Comparison of ENCODE assay signal across 17 cellular contexts in genomic region chr1:83839566-83840173, GRCh38.
DNase-seq lines count a peak whose midpoint lies in the region; ATAC-seq and TF ChIP-seq lines count a peak whose summit lies in the region.
"Had no signal": no experiment of that assay in that cellular context is flagged by ENCODE, and none has a peak within 500 bp of the region (broad histone marks: within the 10 kb centered on the region; RNA-seq: fewer than 3 reads in every experiment).

No MANE protein-coding gene starts in this region.

- H3K4me3 ChIP-seq in WERI-Rb-1 (ENCODE audit: low read depth, low read length) (no peak overlapping the region), fibroblast of pulmonary artery (replicated peaks; ENCODE audit: low read depth, low read length) (no peak overlapping the region), smooth muscle cell (no peak overlapping the region)
- no peak overlapping the region for H3K4me3 ChIP-seq in effector memory CD4-positive, alpha-beta T cell (ENCODE audit: insufficient read depth, low read depth, low read length, poor library complexity, severe bottlenecking)
- H3K4me3 ChIP-seq: SJCRH30 had no signal

- peaks cover 9% of the 10 kb centered on the region for H3K4me1 Mint-ChIP-seq in activated naive CD4-positive, alpha-beta T cell treated with anti-CD3 and anti-CD28 coated beads, Interleukin-2, amount 50 U/mL, for 24 hours
- H3K4me1 Mint-ChIP-seq: activated CD4-positive, alpha-beta T cell treated with anti-CD3 and anti-CD28 coated beads, Interleukin-2, amount 10 ng/mL, durations not matched to agents 7 days and 5 days; memory B cell had no signal

- H3F3A ChIP-seq in smooth muscle cell (ENCODE audit: low read depth) = no peaks in the 10 kb centered on the region

- H3K27ac ChIP-seq in WERI-Rb-1 = peak overlapping the region; percentile 22
- H3K27ac ChIP-seq in smooth muscle cell (ENCODE audit: low read depth) = no peak overlapping the region
- H3K27ac ChIP-seq in effector memory CD4-positive, alpha-beta T cell (ENCODE audit: insufficient read depth, low read length, poor library complexity, severe bottlenecking) = no peak overlapping the region
- H3K27ac ChIP-seq: SJCRH30 had no signal

- WGBS in smooth muscle cell (ENCODE audit: low lambda C conversion rate) = 92% methylated on average over 3 of the region's 3 CpGs

- peak overlapping the region; percentile 20 for H3K4me2 ChIP-seq in smooth muscle cell

- H3K36me3 Mint-ChIP-seq in activated naive CD4-positive, alpha-beta T cell treated with anti-CD3 and anti-CD28 coated beads, Interleukin-2, amount 50 U/mL, for 24 hours = peaks cover 19% of the 10 kb centered on the region
- H3K36me3 Mint-ChIP-seq: natural killer cell treated with Interleukin-12 subunit alpha and Interleukin-12 subunit beta and Interleukin-15 and Interleukin-18, amount 100 ng/mL, for 72 hours had no signal

- H3K4me3 Mint-ChIP-seq in activated naive CD4-positive, alpha-beta T cell treated with anti-CD3 and anti-CD28 coated beads, Interleukin-2, amount 50 U/mL, for 24 hours = no peak overlapping the region
- H3K4me3 Mint-ChIP-seq: activated CD4-positive, alpha-beta T cell treated with anti-CD3 and anti-CD28 coated beads, Interleukin-2, amount 10 ng/mL, durations not matched to agents 7 days and 5 days; memory B cell; natural killer cell treated with Interleukin-12 subunit alpha and Interleukin-12 subunit beta and Interleukin-15 and Interleukin-18, amount 100 ng/mL, for 72 hours had no signal

- H3K27me3 ChIP-seq in WERI-Rb-1 (ENCODE audit: insufficient read depth, low read depth, severe bottlenecking) (no peaks in the 10 kb centered on the region), smooth muscle cell (ENCODE audit: low read depth) (peaks cover 29% of the 10 kb centered on the region)
- no peaks in the 10 kb centered on the region for H3K27me3 ChIP-seq in effector memory CD4-positive, alpha-beta T cell (replicated peaks; ENCODE audit: control insufficient read depth, insufficient read depth, low read length, poor library complexity, severe bottlenecking)
- H3K27me3 ChIP-seq: SJCRH30 had no signal

- no peak for DNase-seq in activated naive CD4-positive, alpha-beta T cell (lab: John Stamatoyannopoulos, UW)
- DNase-seq in WERI-Rb-1 = no peak
- peak; percentile 41 for DNase-seq in fibroblast of pulmonary artery (ENCODE audit: low read depth)
- DNase-seq in smooth muscle cell (lab: John Stamatoyannopoulos, UW; ENCODE audit: unreplicated experiment) = no peak
- no peak for DNase-seq in H4 (ENCODE audit: low spot score)
- no peak for DNase-seq in effector memory CD4-positive, alpha-beta T cell
- DNase-seq: ACHN; activated CD4-positive, alpha-beta T cell treated with anti-CD3 and anti-CD28 coated beads, Interleukin-2, amount 10 ng/mL, durations not matched to agents 7 days and 5 days; caudate nucleus; NCI-H1417; SJCRH30; substantia nigra had no signal

- H2AFZ ChIP-seq in smooth muscle cell (ENCODE audit: low read depth) = peak overlapping the region; percentile 61

- no peaks in the 10 kb centered on the region for H3K27me3 Mint-ChIP-seq in activated naive CD4-positive, alpha-beta T cell treated with anti-CD3 and anti-CD28 coated beads, Interleukin-2, amount 50 U/mL, for 24 hours
- H3K27me3 Mint-ChIP-seq: activated CD4-positive, alpha-beta T cell treated with anti-CD3 and anti-CD28 coated beads, Interleukin-2, amount 10 ng/mL, durations not matched to agents 7 days and 5 days had no signal

- no peak for TF ChIP-seq CTCF in WERI-Rb-1 (IDR thresholded peaks at IDR 0.05; ENCODE audit: low read depth, low read length)
- TF ChIP-seq CTCF in fibroblast of pulmonary artery (IDR thresholded peaks at IDR 0.05; ENCODE audit: low read length, missing control alignments) = no peak
- no peak for TF ChIP-seq CTCF in smooth muscle cell (IDR thresholded peaks at IDR 0.05; ENCODE audit: borderline replicate concordance, insufficient read depth, poor library complexity, severe bottlenecking)

- no peaks in the 10 kb centered on the region for H3K36me3 ChIP-seq in WERI-Rb-1
- H3K36me3 ChIP-seq in smooth muscle cell (ENCODE audit: low read depth) = no peaks in the 10 kb centered on the region
- H3K36me3 ChIP-seq in effector memory CD4-positive, alpha-beta T cell (ENCODE audit: control insufficient read depth, insufficient read depth, low read length) = no peaks in the 10 kb centered on the region
- H3K36me3 ChIP-seq: SJCRH30 had no signal

- no peak for ATAC-seq in GM19023 (IDR thresholded peaks at IDR 0.05; ENCODE audit: unreplicated experiment)
- ATAC-seq: activated naive CD4-positive, alpha-beta T cell treated with anti-CD3 and anti-CD28 coated beads, Interleukin-2, amount 50 U/mL, for 72 hours; natural killer cell treated with Interleukin-12 subunit alpha and Interleukin-12 subunit beta and Interleukin-15 and Interleukin-18, amount 100 ng/mL, for 72 hours had no signal

- H3K9ac ChIP-seq in smooth muscle cell (ENCODE audit: low read depth) = no peak overlapping the region

- no peaks in the 10 kb centered on the region for H4K20me1 ChIP-seq in smooth muscle cell (ENCODE audit: low read depth)

- peaks cover 4% of the 10 kb centered on the region for H3K9me3 Mint-ChIP-seq in activated naive CD4-positive, alpha-beta T cell treated with anti-CD3 and anti-CD28 coated beads, Interleukin-2, amount 50 U/mL, for 24 hours
- H3K9me3 Mint-ChIP-seq: activated CD4-positive, alpha-beta T cell treated with anti-CD3 and anti-CD28 coated beads, Interleukin-2, amount 10 ng/mL, durations not matched to agents 7 days and 5 days; activated naive CD4-positive, alpha-beta T cell treated with anti-CD3 and anti-CD28 coated beads, Interleukin-2, amount 50 U/mL, for 72 hours had no signal

- peaks cover 13% of the 10 kb centered on the region for H3K4me1 ChIP-seq in smooth muscle cell (ENCODE audit: low read depth)
- H3K4me1 ChIP-seq in effector memory CD4-positive, alpha-beta T cell (ENCODE audit: control insufficient read depth, insufficient read depth, low read length, poor library complexity, severe bottlenecking) = no peaks in the 10 kb centered on the region
- H3K4me1 ChIP-seq: SJCRH30 had no signal

- H3K27ac Mint-ChIP-seq in activated naive CD4-positive, alpha-beta T cell treated with anti-CD3 and anti-CD28 coated beads, Interleukin-2, amount 50 U/mL, for 24 hours = peak overlapping the region; percentile 41
- H3K27ac Mint-ChIP-seq: activated CD4-positive, alpha-beta T cell treated with anti-CD3 and anti-CD28 coated beads, Interleukin-2, amount 10 ng/mL, durations not matched to agents 7 days and 5 days; activated naive CD4-positive, alpha-beta T cell treated with anti-CD3 and anti-CD28 coated beads, Interleukin-2, amount 50 U/mL, for 72 hours; memory B cell; natural killer cell treated with Interleukin-12 subunit alpha and Interleukin-12 subunit beta and Interleukin-15 and Interleukin-18, amount 100 ng/mL, for 72 hours had no signal

- H3K79me2 ChIP-seq in smooth muscle cell (ENCODE audit: low read depth) = no peaks in the 10 kb centered on the region

- no peaks in the 10 kb centered on the region for H3K9me3 ChIP-seq in WERI-Rb-1 (ENCODE audit: severe bottlenecking)
- no peaks in the 10 kb centered on the region for H3K9me3 ChIP-seq in smooth muscle cell (replicated peaks; ENCODE audit: low read depth)
- no peaks in the 10 kb centered on the region for H3K9me3 ChIP-seq in effector memory CD4-positive, alpha-beta T cell (ENCODE audit: control insufficient read depth, low read length)
- H3K9me3 ChIP-seq: SJCRH30 had no signal
